1 cellular context compared by ENCODE assay signal in genomic region chr1:215569987-215570824, GRCh38.
TF ChIP-seq lines count a peak whose summit lies in the region.

No MANE protein-coding gene starts in this region.

TF ChIP-seq in K562, 482 proteins besides CTCF, POLR2A, EP300 and RAD21 (continued from another document):
- TF ChIP-seq ZBTB49 (CRISPR knock-in tag; IDR thresholded peaks at IDR 0.05; ENCODE audit: borderline replicate concordance) (no peak), PRDM10 (IDR thresholded peaks at IDR 0.05; ENCODE audit: partially characterized antibody) (peak; percentile 14), HMBOX1 (IDR thresholded peaks at IDR 0.05) (peak; percentile 73)
TF ChIP-seq in K562: peak in this region for 3.
